In genomic region chr2:15845294-15845693, GRCh38 we compare ENCODE assay signal across 17 cellular contexts.
A peak's percentile ranks its signal among the peaks of the same experiment; 100 is the strongest.
DNase-seq lines count a peak whose midpoint lies in the region; TF ChIP-seq lines count a peak whose summit lies in the region.
"Had no signal": no experiment of that assay in that cellular context is flagged by ENCODE, and none has a peak within 500 bp of the region (broad histone marks: within the 10 kb centered on the region; RNA-seq: fewer than 3 reads in every experiment).

No MANE protein-coding gene starts in this region.

- no peak for TF ChIP-seq EP300 in Ishikawa (IDR thresholded peaks at IDR 0.05; ENCODE audit: borderline replicate concordance)

- no peak for DNase-seq in neural progenitor cell (ENCODE audit: low spot score)
- DNase-seq in vagina (ENCODE audit: extremely low spot score in 2 of 2): peak; percentile 67 to 82
- no peak for DNase-seq in HFFc6
- no peak for DNase-seq in middle frontal gyrus (ENCODE audit: extremely low spot score, low spot score)
- DNase-seq: AML-193; Caco-2; Calu3; CD4-positive, alpha-beta T cell; CD8-positive, alpha-beta T cell; DMS79 treated with DMSO at 0.1 percent for 48 hours; GF-D8 had no signal

- no peak overlapping the region for H2AFZ ChIP-seq in neural progenitor cell (replicated peaks)

- H3K4me3 Mint-ChIP-seq in neural progenitor cell (no peak overlapping the region), HFFc6 (no peak overlapping the region)
- H3K4me3 Mint-ChIP-seq: B cell; CD4-positive, alpha-beta T cell; CD8-positive, alpha-beta T cell had no signal

- H3K27ac ChIP-seq in neural progenitor cell (no peak overlapping the region), vagina (no peak overlapping the region)
- H3K27ac ChIP-seq: 22Rv1; A549; BLaER1 treated with 17β-estradiol and CSF1 and Interleukin-3, amounts not matched to agents 10 nM and 100 nM; C4-2B had no signal

- H3K9me3 ChIP-seq in neural progenitor cell (ENCODE audit: low read depth): no peaks in the 10 kb centered on the region
- no peaks in the 10 kb centered on the region for H3K9me3 ChIP-seq in vagina
- H3K9me3 ChIP-seq: A549 had no signal

- no peaks in the 10 kb centered on the region for H3K27me3 ChIP-seq in neural progenitor cell
- H3K27me3 ChIP-seq in vagina: no peaks in the 10 kb centered on the region
- H3K27me3 ChIP-seq: BLaER1 treated with 17β-estradiol and CSF1 and Interleukin-3, amounts not matched to agents 10 nM and 100 nM had no signal

- peaks cover 2% of the 10 kb centered on the region for H3K9me3 Mint-ChIP-seq in neural progenitor cell
- peaks cover 46% of the 10 kb centered on the region for H3K9me3 Mint-ChIP-seq in HFFc6
- H3K9me3 Mint-ChIP-seq: CD8-positive, alpha-beta T cell had no signal

- H3K4me2 ChIP-seq in neural progenitor cell: no peak overlapping the region
- H3K4me2 ChIP-seq: A549; BLaER1 treated with 17β-estradiol and CSF1 and Interleukin-3, amounts not matched to agents 10 nM and 100 nM had no signal

- peaks cover 37% of the 10 kb centered on the region for H3K4me1 Mint-ChIP-seq in neural progenitor cell
- no peaks in the 10 kb centered on the region for H3K4me1 Mint-ChIP-seq in HFFc6 (ENCODE audit: low read depth)
- H3K4me1 Mint-ChIP-seq: B cell had no signal

- no peaks in the 10 kb centered on the region for H3K79me2 ChIP-seq in neural progenitor cell (ENCODE audit: low read depth)

- H3K4me3 ChIP-seq in neural progenitor cell (no peak overlapping the region), vagina (no peak overlapping the region)
- H3K4me3 ChIP-seq: A549; BLaER1 treated with 17β-estradiol and CSF1 and Interleukin-3, amounts not matched to agents 10 nM and 100 nM had no signal

- H3F3A ChIP-seq in neural progenitor cell (ENCODE audit: low read depth): no peaks in the 10 kb centered on the region

- H3K36me3 ChIP-seq in neural progenitor cell (no peaks in the 10 kb centered on the region), vagina (no peaks in the 10 kb centered on the region)
- H3K36me3 ChIP-seq: BLaER1 treated with 17β-estradiol and CSF1 and Interleukin-3, amounts not matched to agents 10 nM and 100 nM had no signal

- no peak overlapping the region for H3K9ac ChIP-seq in neural progenitor cell
- H3K9ac ChIP-seq: BLaER1 treated with 17β-estradiol and CSF1 and Interleukin-3, amounts not matched to agents 10 nM and 100 nM had no signal

- peaks cover 15% of the 10 kb centered on the region for H3K27me3 Mint-ChIP-seq in neural progenitor cell (ENCODE audit: insufficient read depth, low read depth)
- H3K27me3 Mint-ChIP-seq in HFFc6 (ENCODE audit: insufficient read depth): peaks cover 2% of the 10 kb centered on the region
- H3K27me3 Mint-ChIP-seq: B cell; CD4-positive, alpha-beta T cell had no signal

- H3K27ac Mint-ChIP-seq in neural progenitor cell: peak overlapping the region; percentile 55
- H3K27ac Mint-ChIP-seq in HFFc6: no peak overlapping the region
- H3K27ac Mint-ChIP-seq: B cell; CD4-positive, alpha-beta T cell; CD8-positive, alpha-beta T cell had no signal

- no peak for TF ChIP-seq POLR2A in vagina (IDR thresholded peaks at IDR 0.05)

- H3K36me3 Mint-ChIP-seq in neural progenitor cell: no peaks in the 10 kb centered on the region
- peaks cover 5% of the 10 kb centered on the region for H3K36me3 Mint-ChIP-seq in HFFc6 (ENCODE audit: low read depth)
- H3K36me3 Mint-ChIP-seq: CD8-positive, alpha-beta T cell had no signal

- intact Hi-C loops in vagina (cut with DNase I): no loop called here

- H4K20me1 ChIP-seq in neural progenitor cell (ENCODE audit: low read depth): no peaks in the 10 kb centered on the region
- H4K20me1 ChIP-seq: BLaER1 treated with 17β-estradiol and CSF1 and Interleukin-3, amounts not matched to agents 10 nM and 100 nM had no signal

- no peak for TF ChIP-seq CTCF in neural progenitor cell (IDR thresholded peaks at IDR 0.05)
- no peak for TF ChIP-seq CTCF in vagina (IDR thresholded peaks at IDR 0.05)
- no peak for TF ChIP-seq CTCF in HFFc6 (IDR thresholded peaks at IDR 0.05)

- no peak for TF ChIP-seq RAD21 in Ishikawa (IDR thresholded peaks at IDR 0.05; ENCODE audit: low read depth)

- no peaks in the 10 kb centered on the region for H3K4me1 ChIP-seq in neural progenitor cell
- H3K4me1 ChIP-seq in vagina: no peaks in the 10 kb centered on the region
- H3K4me1 ChIP-seq: A549; BLaER1 treated with 17β-estradiol and CSF1 and Interleukin-3, amounts not matched to agents 10 nM and 100 nM had no signal

TF ChIP-seq in Ishikawa, 13 proteins besides CTCF, POLR2A, EP300 and RAD21:
- TF ChIP-seq CREB1 (IDR thresholded peaks at IDR 0.05; ENCODE audit: low read depth): no peak
- TF ChIP-seq YY1 (IDR thresholded peaks at IDR 0.05; ENCODE audit: low read depth): no peak
- peak; percentile 61 for TF ChIP-seq CEBPB (IDR thresholded peaks at IDR 0.05)

Comparison
In these comparisons a context has a peak if more than half of its experiments do, and no peak if none do; other contexts are left out.
1. DNase-seq: peak in vagina (2 of 2); none in neural progenitor cell (single experiment), HFFc6 (single experiment) and middle frontal gyrus (single experiment).